26 cellular contexts compared by ENCODE assay signal in the genomic region with DNA sequence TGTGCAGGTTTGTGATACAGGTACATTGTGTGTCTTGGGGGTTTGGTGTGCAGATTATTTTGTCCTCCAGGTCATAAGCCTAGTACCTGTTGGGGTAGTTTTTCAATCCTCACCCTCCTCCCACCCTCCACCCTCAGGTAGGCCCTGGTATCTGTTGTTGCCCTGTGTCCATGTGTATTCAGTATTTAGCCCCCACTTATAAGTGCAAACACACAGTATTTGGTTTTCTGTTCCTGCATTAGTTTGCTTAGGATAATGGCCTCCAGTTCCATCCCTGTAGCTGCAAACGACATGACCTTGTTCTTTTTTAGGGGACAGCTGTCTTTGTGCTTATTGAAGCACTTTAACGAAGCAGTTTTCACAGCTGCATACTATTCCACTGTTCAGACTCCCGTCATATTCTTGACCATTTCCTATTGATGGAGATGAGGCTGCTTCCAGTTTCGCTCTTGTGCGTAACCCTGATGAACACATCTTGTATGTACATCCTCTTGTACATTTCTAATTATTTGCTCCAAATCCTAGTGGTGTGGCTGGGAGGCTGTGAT. TPM values are rescaled to one million over a fixed set of nuclear protein-coding genes. Genes with fewer than 3 reads are reported as not detected.
DNase-seq lines count a peak whose midpoint lies in the region; ATAC-seq, FAIRE-seq and TF ChIP-seq lines count a peak whose summit lies in the region.
"Had no signal": no experiment of that assay in that cellular context is flagged by ENCODE, and none has a peak within 500 bp of the region (broad histone marks: within the 10 kb centered on the region; RNA-seq: fewer than 3 reads in every experiment).

No MANE protein-coding gene starts in this region.

- H2BK15ac ChIP-seq in H1 (ENCODE audit: low read length), result 0 out of 2 replicates have a peak overlapping the region, but pooled peaks have one; percentile 25

- H3K14ac ChIP-seq in H1 (ENCODE audit: insufficient read length), result no peak overlapping the region

- TF ChIP-seq POLR2A in HepG2 (IDR thresholded peaks at IDR 0.05; ENCODE audit: insufficient read depth in 1 of 2, low read depth in 2 of 2, low read length in 2 of 2) (no peak), right lobe of liver (IDR thresholded peaks at IDR 0.05) (no peak), GM12878 (IDR thresholded peaks at IDR 0.05; ENCODE audit: low read depth, low read length) (no peak), H1 (IDR thresholded peaks at IDR 0.05; ENCODE audit: control extremely low read depth in 1 of 2, low read depth in 2 of 2, low read length in 2 of 2) (no peak)

- BruUV-seq in HepG2 (replicated peaks; lab: Mats Ljungman, UMichigan), result no TSS peak
- no TSS peak for BruUV-seq in GM12878 (replicated peaks; lab: Mats Ljungman, UMichigan)

- no peak overlapping the region for H3K23ac ChIP-seq in H1 (ENCODE audit: insufficient read length)

- H4K8ac ChIP-seq in H1 (ENCODE audit: extremely low read depth, insufficient read depth, low read length), result no peak overlapping the region

- H2AFZ ChIP-seq in HepG2 (ENCODE audit: low read length), result no peak overlapping the region
- H2AFZ ChIP-seq in GM12878 (ENCODE audit: control insufficient read depth, low read depth, low read length), result no peak overlapping the region
- no peak overlapping the region for H2AFZ ChIP-seq in H1 (ENCODE audit: low read length)
- H2AFZ ChIP-seq: GM23338 had no signal

- no peak overlapping the region for H3K4ac ChIP-seq in H1 (replicated peaks; ENCODE audit: insufficient read length, low read depth, low read length)

- in situ Hi-C loops in HepG2 (cut with HindIII; ENCODE audit: extremely low pct_ligation_motif_present, low pct_unique_long_range_greater_than_20kb) (no loop called here), GM12878 (cut with MboI) (no loop called here)

- no peak overlapping the region for H2BK12ac ChIP-seq in H1 (ENCODE audit: low read depth, low read length)

- H2BK20ac ChIP-seq in H1 (ENCODE audit: low read length), result no peak overlapping the region

- H3K4me1 ChIP-seq in HepG2 (ENCODE audit: insufficient read depth, low read length) (peaks cover 8% of the 10 kb centered on the region), right lobe of liver (no peaks in the 10 kb centered on the region), GM12878 (ENCODE audit: control insufficient read depth, insufficient read depth, low read length) (no peaks in the 10 kb centered on the region), H1 (replicated peaks in 1 of 4; ENCODE audit: control insufficient read depth in 3 of 4, insufficient read depth in 4 of 4, low read length in 3 of 4) (peaks cover 0 to 2% (median 0%) of the 10 kb centered on the region in 4 experiments; a peak in 1 of 7 replicates)
- H3K4me1 ChIP-seq: A549, BE2C, HAP-1 had no signal

- H3K9me3 ChIP-seq in HepG2 (ENCODE audit: low read length) (no peaks in the 10 kb centered on the region), right lobe of liver (no peaks in the 10 kb centered on the region), GM12878 (replicated peaks; ENCODE audit: control insufficient read depth, insufficient read depth, low read length) (no peaks in the 10 kb centered on the region), H1 (ENCODE audit: insufficient read depth in 2 of 2, low read depth in 1 of 2, low read length in 1 of 2) (no peaks in the 10 kb centered on the region)
- H3K9me3 ChIP-seq: A549; BE2C; BLaER1 treated with 17β-estradiol and CSF1 and Interleukin-3, amounts not matched to agents 10 nM and 100 nM; HAP-1 had no signal

- H3K9ac ChIP-seq in HepG2 (ENCODE audit: insufficient read depth, low read depth, low read length), result no peak overlapping the region
- no peak overlapping the region for H3K9ac ChIP-seq in GM12878 (ENCODE audit: control insufficient read depth, insufficient read depth, low read length)
- no peak overlapping the region for H3K9ac ChIP-seq in H1 (replicated peaks in 1 of 4; ENCODE audit: extremely low read depth in 1 of 4, low read depth in 3 of 4, low read length in 3 of 4)
- H3K9ac ChIP-seq: BLaER1 treated with 17β-estradiol and CSF1 and Interleukin-3, amounts not matched to agents 10 nM and 100 nM had no signal

- ATAC-seq in HepG2 (no peak), right lobe of liver (no peak), GM12878 (no peak), GM18498 (IDR thresholded peaks at IDR 0.05; ENCODE audit: unreplicated experiment) (no peak)
- ATAC-seq: GM23338 had no signal

- H4K20me1 ChIP-seq in HepG2 (ENCODE audit: insufficient read depth, low read length) (no peaks in the 10 kb centered on the region), GM12878 (ENCODE audit: control insufficient read depth, insufficient read depth) (no peaks in the 10 kb centered on the region), H1 (replicated peaks in 1 of 2; ENCODE audit: control insufficient read depth in 1 of 2, insufficient read depth in 2 of 2, low read length in 2 of 2) (no peaks in the 10 kb centered on the region)
- H4K20me1 ChIP-seq: BLaER1 treated with 17β-estradiol and CSF1 and Interleukin-3, amounts not matched to agents 10 nM and 100 nM had no signal

- FAIRE-seq in HepG2 (lab: Jason Lieb, UNC) (no peak), GM12878 (lab: Jason Lieb, UNC) (peak; percentile 52), H1 (lab: Jason Lieb, UNC) (no peak)
- FAIRE-seq: A549, D721Med, GM12891, H54 had no signal

- RAD21 ChIA-PET in GM12878 (lab: Charles Lee; ENCODE audit: unreplicated experiment), result no interaction called here

- CTCF ChIA-PET in HepG2 (lab: Yijun Ruan, JAX; ENCODE audit: low intra/inter-chr PET ratio, low total read pairs), result no interaction called here
- CTCF ChIA-PET in GM12878 (lab: Yijun Ruan, JAX), result no interaction called here
- CTCF ChIA-PET in H1 (lab: Charles Lee; ENCODE audit: partially characterized antibody), result interaction anchor here (0.9 to 1.3 kb wide), 3 partner anchors 14 to 105 kb away, joined by 3 read pairs; no protein-coding TSS in a partner anchor

- POLR2A ChIA-PET in HepG2 (lab: Yijun Ruan, JAX), result no interaction called here
- POLR2A ChIA-PET in GM12878 (lab: Charles Lee), result interaction anchor here (0.7 kb wide), 1 partner anchor 466 kb away, joined by 4 read pairs; no protein-coding TSS in a partner anchor
- POLR2A ChIA-PET in H1 (lab: Charles Lee; ENCODE audit: partially characterized antibody), result interaction anchor here (1.1 kb wide), 1 partner anchor 90 kb away, joined by 3 read pairs; the partner anchor contains the start of gene OAT

- no peak overlapping the region for H4K5ac ChIP-seq in H1 (ENCODE audit: insufficient read length, low read depth, low read length)

- H2BK120ac ChIP-seq in H1 (replicated peaks; ENCODE audit: low read depth, low read length), result no peak overlapping the region

- TF ChIP-seq RAD21 in HepG2 (CRISPR knock-in tag; IDR thresholded peaks at IDR 0.05) (no peak), GM12878 (IDR thresholded peaks at IDR 0.05; ENCODE audit: insufficient read depth, low read depth, low read length) (no peak), H1 (IDR thresholded peaks at IDR 0.05 in 1 of 2, conservative IDR thresholded peaks at IDR 0.05 in 1 of 2; ENCODE audit: low read depth in 2 of 2, low read length in 2 of 2) (no peak)

- H3K79me2 ChIP-seq in HepG2 (ENCODE audit: insufficient read depth, low read length), result no peaks in the 10 kb centered on the region
- no peaks in the 10 kb centered on the region for H3K79me2 ChIP-seq in GM12878 (ENCODE audit: control insufficient read depth, insufficient read depth, low read length)
- H3K79me2 ChIP-seq in H1 (ENCODE audit: control insufficient read depth in 1 of 2, insufficient read depth in 2 of 2, low read length in 2 of 2), result no peaks in the 10 kb centered on the region

- peaks cover 10% of the 10 kb centered on the region; the same call in 1 of the 2 replicates for H3K23me2 ChIP-seq in H1 (ENCODE audit: low read depth, low read length)

- intact Hi-C loops in HepG2 (cut with micrococcal nuclease; ENCODE audit: unreplicated experiment) (no loop called here), right lobe of liver (cut with DNase I) (no loop called here), GM12878 (cut with micrococcal nuclease; ENCODE audit: unreplicated experiment) (loop anchor here (10.0 kb wide), 1 partner anchor 514 kb away; no protein-coding TSS in a partner anchor)

- no peak overlapping the region for H3K56ac ChIP-seq in H1 (replicated peaks; ENCODE audit: insufficient read length, low read depth, low read length)

- no peaks in the 10 kb centered on the region for H3K27me3 ChIP-seq in HepG2 (ENCODE audit: control insufficient read depth in 1 of 2, insufficient read depth in 2 of 2, low read length in 2 of 2)
- no peaks in the 10 kb centered on the region for H3K27me3 ChIP-seq in right lobe of liver
- no peaks in the 10 kb centered on the region for H3K27me3 ChIP-seq in GM12878 (replicated peaks in 1 of 2; ENCODE audit: control insufficient read depth in 2 of 2, insufficient read depth in 2 of 2, low read length in 1 of 2)
- H3K27me3 ChIP-seq in H1 (replicated peaks in 1 of 4; ENCODE audit: control insufficient read depth in 3 of 4, extremely low read depth in 1 of 4, insufficient read depth in 3 of 4, low read length in 3 of 4), result no peaks in the 10 kb centered on the region
- H3K27me3 ChIP-seq: BE2C; BLaER1 treated with 17β-estradiol and CSF1 and Interleukin-3, amounts not matched to agents 10 nM and 100 nM had no signal

- no peak overlapping the region for H2AK5ac ChIP-seq in H1 (ENCODE audit: low read depth, low read length)

- H3K27ac ChIP-seq in HepG2 (ENCODE audit: extremely low read length, insufficient read depth, low read length) (no peak overlapping the region), right lobe of liver (no peak overlapping the region), GM12878 (ENCODE audit: control insufficient read depth, insufficient read depth) (no peak overlapping the region), H1 (ENCODE audit: low read depth, low read length) (no peak overlapping the region)
- H3K27ac ChIP-seq: A549; BLaER1 treated with 17β-estradiol and CSF1 and Interleukin-3, amounts not matched to agents 10 nM and 100 nM had no signal

- H3K79me1 ChIP-seq in H1 (ENCODE audit: low read depth, low read length), result no peaks in the 10 kb centered on the region

- H3K36me3 ChIP-seq in HepG2 (replicated peaks in 1 of 2; ENCODE audit: control insufficient read depth in 1 of 2, insufficient read depth in 2 of 2, low read length in 2 of 2), result no peaks in the 10 kb centered on the region
- no peaks in the 10 kb centered on the region for H3K36me3 ChIP-seq in right lobe of liver
- H3K36me3 ChIP-seq in GM12878 (ENCODE audit: control insufficient read depth in 2 of 2, insufficient read depth in 2 of 2, low read length in 1 of 2), result no peaks in the 10 kb centered on the region
- no peaks in the 10 kb centered on the region for H3K36me3 ChIP-seq in H1 (ENCODE audit: control insufficient read depth in 2 of 4, insufficient read depth in 4 of 4, low read length in 3 of 4)
- H3K36me3 ChIP-seq: BE2C; BLaER1 treated with 17β-estradiol and CSF1 and Interleukin-3, amounts not matched to agents 10 nM and 100 nM; HAP-1 had no signal

- no peak overlapping the region for H2BK5ac ChIP-seq in H1 (ENCODE audit: low read depth, low read length)

- TF ChIP-seq EP300 in HepG2 (IDR thresholded peaks at IDR 0.05; ENCODE audit: low read depth in 2 of 2, low read length in 2 of 2), result no peak
- TF ChIP-seq EP300 in HepG2 (CRISPR knock-in tag; IDR thresholded peaks at IDR 0.05; ENCODE audit: borderline replicate concordance), result no peak
- TF ChIP-seq EP300 in GM12878 (IDR thresholded peaks at IDR 0.05; ENCODE audit: borderline replicate concordance in 1 of 2, control insufficient read depth in 1 of 2, low read depth in 2 of 2, low read length in 2 of 2), result no peak
- no peak for TF ChIP-seq EP300 in H1 (IDR thresholded peaks at IDR 0.05; ENCODE audit: borderline replicate concordance in 1 of 2, low read depth in 2 of 2, low read length in 2 of 2)

- no peak for DNase-seq in HepG2 (ENCODE audit: low spot score)
- DNase-seq in right lobe of liver, result no peak
- DNase-seq in NCI-H774 (lab: John Stamatoyannopoulos, UW), result peak; percentile 24
- DNase-seq in GM12878 (ENCODE audit: low read depth, low spot score), result no peak
- no peak for DNase-seq in H1 (ENCODE audit: low read depth in 1 of 2, low spot score in 2 of 2)
- no peak for DNase-seq in NCI-H226
- no peak for DNase-seq in activated CD8-positive, alpha-beta memory T cell treated with anti-CD3 and anti-CD28 coated beads for 24 hours
- DNase-seq: 8988T; ACHN; AML-193; BE2C; CD4-positive, alpha-beta T cell; DMS 273 treated with DMSO at 0.1 percent for 48 hours; DMS79; EL; GDM1 had no signal

- TF ChIP-seq CTCF in HepG2 (CRISPR knock-in tag; IDR thresholded peaks at IDR 0.05), result no peak
- TF ChIP-seq CTCF in right lobe of liver (IDR thresholded peaks at IDR 0.05), result no peak
- TF ChIP-seq CTCF in GM12878 (IDR thresholded peaks at IDR 0.05 in 2 of 3, conservative IDR thresholded peaks at IDR 0.05 in 1 of 3; ENCODE audit: control insufficient read depth in 2 of 3, extremely low read depth in 1 of 3, insufficient read depth in 1 of 3, low read depth in 3 of 3, low read length in 3 of 3), result no peak
- TF ChIP-seq CTCF in H1 (IDR thresholded peaks at IDR 0.05; ENCODE audit: control extremely low read depth in 1 of 3, insufficient read depth in 1 of 3, low read depth in 1 of 3, low read length in 3 of 3), result no peak

- no peak overlapping the region for H3K4me3 ChIP-seq in HepG2 (replicated peaks in 1 of 3; ENCODE audit: insufficient read depth in 1 of 3, low read depth in 2 of 3, low read length in 3 of 3)
- no peak overlapping the region for H3K4me3 ChIP-seq in right lobe of liver
- no peak overlapping the region for H3K4me3 ChIP-seq in GM12878
- H3K4me3 ChIP-seq in H1 (ENCODE audit: extremely low read depth in 1 of 4, insufficient read depth in 2 of 4, low read depth in 3 of 4, low read length in 4 of 4), result no peak overlapping the region
- H3K4me3 ChIP-seq: A549; BLaER1 treated with 17β-estradiol and CSF1 and Interleukin-3, amounts not matched to agents 10 nM and 100 nM; GM23338; HAP-1 had no signal

- SMC1A ChIA-PET in GM12878 (lab: Charles Lee; ENCODE audit: uncharacterized antibody, unreplicated experiment), result no interaction called here

- no peak overlapping the region for H3K18ac ChIP-seq in H1 (ENCODE audit: extremely low read depth, low read length)

- WGBS in HepG2 (ENCODE audit: low lambda C conversion rate), result 67% methylated on average over 5 of the region's 5 CpGs
- WGBS in right lobe of liver (ENCODE audit: insufficient coverage, low coverage, low lambda C conversion rate, missing lambda C conversion rate), result 69% methylated on average over 4 of the region's 5 CpGs
- WGBS in GM12878 (ENCODE audit: insufficient coverage, insufficient replicate concordance, low lambda C conversion rate, missing lambda C conversion rate), result 67% methylated on average over 5 of the region's 5 CpGs
- WGBS in H1 (ENCODE audit: extremely low coverage in 1 of 2, insufficient coverage in 1 of 2, insufficient read length in 1 of 2, insufficient replicate concordance in 2 of 2, low coverage in 1 of 2, low lambda C conversion rate in 2 of 2, missing lambda C conversion rate in 1 of 2), 2 experiments, result 91% methylated on average over 5 of the region's 5 CpGs; no CpG with 5 or more reads in 1 of the 2 experiments

- H3K4me2 ChIP-seq in HepG2 (ENCODE audit: low read depth, low read length), result no peak overlapping the region
- no peak overlapping the region for H3K4me2 ChIP-seq in GM12878 (ENCODE audit: control insufficient read depth, insufficient read depth)
- no peak overlapping the region for H3K4me2 ChIP-seq in H1 (ENCODE audit: insufficient read depth in 1 of 2, low read depth in 2 of 2, low read length in 2 of 2)
- H3K4me2 ChIP-seq: A549; BLaER1 treated with 17β-estradiol and CSF1 and Interleukin-3, amounts not matched to agents 10 nM and 100 nM; GM23338 had no signal

- no peak overlapping the region for H4K91ac ChIP-seq in H1 (replicated peaks; ENCODE audit: insufficient read length, low read length)

RNA-seq across cellular contexts. Expression of gene LHPP, which starts 47.4 kb away (rescaled TPM):
- total RNA-seq in HepG2 (2016; rRNA removed; fragmentation: Illumina TruSeq; extraction: Trizol), result 3.7 and 5.2 TPM in 2 replicates
- 1.1 and 1.9 TPM in 2 replicates for total RNA-seq in HepG2 (2016; cell fraction: cytosol; rRNA removed; fragmentation: Illumina TruSeq; extraction: Trizol; ENCODE audit: low read depth)
- 4.7 and 6.3 TPM in 2 replicates for total RNA-seq in HepG2 (2016; cell fraction: insoluble cytoplasmic fraction; rRNA removed; fragmentation: Illumina TruSeq; extraction: Trizol)
- 1.9 TPM in 2 replicates for total RNA-seq in HepG2 (2016; cell fraction: membrane; rRNA removed; fragmentation: Illumina TruSeq; extraction: Trizol)
- 2.4 and 3.4 TPM in 2 replicates for total RNA-seq in HepG2 (2016; cell fraction: nucleus; rRNA removed; fragmentation: Illumina TruSeq; extraction: Trizol)
- 13.1 and 13.7 TPM in 2 replicates for polyA plus RNA-seq in HepG2 (2011; rRNA removed)
- polyA plus RNA-seq in HepG2 (2011; cell fraction: cytosol; rRNA removed), result 14.4 and 17.0 TPM in 2 replicates
- 11.1 and 11.2 TPM in 2 replicates for polyA plus RNA-seq in HepG2 (2011; cell fraction: nucleus; rRNA removed)
- polyA plus RNA-seq in HepG2 (2012), result 10.0 and 13.7 TPM in 2 replicates
- polyA plus RNA-seq in HepG2 (2016; cell fraction: cytosol; fragmentation: Illumina TruSeq; extraction: Trizol; ENCODE audit: low read depth), result 3.8 and 5.7 TPM in 2 replicates
- 7.2 and 9.2 TPM in 2 replicates for polyA plus RNA-seq in HepG2 (2016; cell fraction: insoluble cytoplasmic fraction; fragmentation: Illumina TruSeq; extraction: Trizol; ENCODE audit: low read depth)
- 5.6 and 5.8 TPM in 2 replicates for polyA plus RNA-seq in HepG2 (2016; cell fraction: membrane; fragmentation: Illumina TruSeq; extraction: Trizol; ENCODE audit: low read depth)
- polyA plus RNA-seq in HepG2 (2016; cell fraction: nucleus; fragmentation: Illumina TruSeq; extraction: Trizol; ENCODE audit: insufficient read depth, low read depth), result 5.1 and 7.2 TPM in 2 replicates
- polyA minus RNA-seq in HepG2 (2011; rRNA and poly(A)+ RNA removed; ENCODE audit: low replicate concordance), result 12.5 and 12.6 TPM in 2 replicates
- 6.0 and 7.2 TPM in 2 replicates for polyA minus RNA-seq in HepG2 (2011; cell fraction: cytosol; rRNA and poly(A)+ RNA removed)
- 7.0 and 9.8 TPM in 2 replicates for polyA minus RNA-seq in HepG2 (2011; cell fraction: nucleus; rRNA and poly(A)+ RNA removed)
- total RNA-seq in right lobe of liver, result 10 to 100 TPM; 19.3 to 56.3 (median 36.3) TPM
- 14.5 and 17.5 TPM in 2 replicates for total RNA-seq in GM12878 (2013; cell fraction: nucleolus; rRNA removed)
- 5.9 and 6.9 TPM in 2 replicates for total RNA-seq in GM12878 (2014; rRNA removed)
- 5.3 and 5.6 TPM in 2 replicates for total RNA-seq in GM12878 (2014; rRNA removed; fragmentation: Illumina TruSeq; extraction: Trizol)
- 6.5 and 7.6 TPM in 2 replicates for total RNA-seq in GM12878 (2021)
- polyA plus RNA-seq in GM12878 (2011; ENCODE audit: low read depth), result 6.5 TPM
- 8.3 and 9.7 TPM in 2 replicates for polyA plus RNA-seq in GM12878 (2011; rRNA removed)
- polyA plus RNA-seq in GM12878 (2011; cell fraction: cytosol; rRNA removed), result 11.5 and 13.4 TPM in 2 replicates
- 6.0 and 8.4 TPM in 2 replicates for polyA plus RNA-seq in GM12878 (2011; cell fraction: nucleus; rRNA removed)
- polyA plus RNA-seq in GM12878 (2012), result 8.0 and 8.1 TPM in 2 replicates
- polyA plus RNA-seq in GM12878 (2014; fragmentation: Illumina TruSeq; extraction: Trizol), result 2.7 and 3.6 TPM in 2 replicates
- polyA plus RNA-seq in GM12878 (2014; fragmentation: Nextera tagmentation; extraction: Ambion mirVana), result 1 to 10 TPM in 1 of 2 experiments, under 1 TPM in 1; 0.79 to 2.1 TPM
- 9.8 and 10.7 TPM in 2 replicates for polyA plus RNA-seq in GM12878 (2014; rRNA removed)
- 1 to 10 TPM; 7.7 to 9.3 TPM for polyA plus RNA-seq in GM12878 (2016; fragmentation: Nextera tagmentation; extraction: Ambion mirVana)
- polyA minus RNA-seq in GM12878 (2011; rRNA and poly(A)+ RNA removed), result 4.5 and 8.5 TPM in 2 replicates
- 1.1 and 1.5 TPM in 2 replicates for polyA minus RNA-seq in GM12878 (2011; cell fraction: cytosol; rRNA and poly(A)+ RNA removed)
- 2.4 and 3.1 TPM in 2 replicates for polyA minus RNA-seq in GM12878 (2011; cell fraction: nucleus; rRNA and poly(A)+ RNA removed)
- 26.0 and 27.5 TPM in 2 replicates for total RNA-seq in H1 (2021; fragmentation: NEBNext Ultra II Directional; extraction: Animal tissue kit (Norgen Biotek cat#: 25700))
- 45.0 and 50.5 TPM in 2 replicates for polyA plus RNA-seq in H1 (2011; rRNA removed)
- polyA plus RNA-seq in H1 (2011; cell fraction: cytosol; rRNA removed), result 39.2 TPM
- polyA plus RNA-seq in H1 (2011; cell fraction: nucleus; rRNA removed), result 40.4 TPM
- polyA plus RNA-seq in H1 (2012, experiment 1 of 2), result 20.9 to 42.0 TPM (median 37.2 TPM) in 4 replicates
- polyA plus RNA-seq in H1 (2012, experiment 2 of 2), result 36.6 TPM
- polyA plus RNA-seq in H1 (2013, experiment 1 of 2), result 18.9 TPM
- 18.9 TPM for polyA plus RNA-seq in H1 (2013, experiment 2 of 2)
- polyA minus RNA-seq in H1 (2011; rRNA and poly(A)+ RNA removed), result 19.6 and 21.2 TPM in 2 replicates
- 10.4 TPM for polyA minus RNA-seq in H1 (2011; cell fraction: cytosol; rRNA and poly(A)+ RNA removed)
- polyA minus RNA-seq in H1 (2011; cell fraction: nucleus; rRNA and poly(A)+ RNA removed), result 24.9 TPM

RNA-seq across cellular contexts. Expression of gene NKX1-2, which starts 59.1 kb away (rescaled TPM):
- total RNA-seq in HepG2 (2016; rRNA removed; fragmentation: Illumina TruSeq; extraction: Trizol), result not detected in 2 replicates
- not detected in 2 replicates for total RNA-seq in HepG2 (2016; cell fraction: cytosol; rRNA removed; fragmentation: Illumina TruSeq; extraction: Trizol; ENCODE audit: low read depth)
- not detected in 2 replicates for total RNA-seq in HepG2 (2016; cell fraction: insoluble cytoplasmic fraction; rRNA removed; fragmentation: Illumina TruSeq; extraction: Trizol)
- not detected in 2 replicates for total RNA-seq in HepG2 (2016; cell fraction: membrane; rRNA removed; fragmentation: Illumina TruSeq; extraction: Trizol)
- total RNA-seq in HepG2 (2016; cell fraction: nucleus; rRNA removed; fragmentation: Illumina TruSeq; extraction: Trizol), result not detected in 2 replicates
- polyA plus RNA-seq in HepG2 (2011; rRNA removed), result not detected in 2 replicates
- polyA plus RNA-seq in HepG2 (2011; cell fraction: cytosol; rRNA removed), result not detected in 2 replicates
- polyA plus RNA-seq in HepG2 (2011; cell fraction: nucleus; rRNA removed), result not detected in 2 replicates
- not detected in 2 replicates for polyA plus RNA-seq in HepG2 (2012)
- polyA plus RNA-seq in HepG2 (2016; cell fraction: cytosol; fragmentation: Illumina TruSeq; extraction: Trizol; ENCODE audit: low read depth), result not detected in 2 replicates
- polyA plus RNA-seq in HepG2 (2016; cell fraction: insoluble cytoplasmic fraction; fragmentation: Illumina TruSeq; extraction: Trizol; ENCODE audit: low read depth), result not detected in 2 replicates
- not detected in 2 replicates for polyA plus RNA-seq in HepG2 (2016; cell fraction: membrane; fragmentation: Illumina TruSeq; extraction: Trizol; ENCODE audit: low read depth)
- polyA plus RNA-seq in HepG2 (2016; cell fraction: nucleus; fragmentation: Illumina TruSeq; extraction: Trizol; ENCODE audit: insufficient read depth, low read depth), result not detected in 2 replicates
- polyA minus RNA-seq in HepG2 (2011; rRNA and poly(A)+ RNA removed; ENCODE audit: low replicate concordance), result not detected in 2 replicates
- polyA minus RNA-seq in HepG2 (2011; cell fraction: cytosol; rRNA and poly(A)+ RNA removed), result not detected in 2 replicates
- not detected in 2 replicates for polyA minus RNA-seq in HepG2 (2011; cell fraction: nucleus; rRNA and poly(A)+ RNA removed)
- not detected for total RNA-seq in right lobe of liver
- not detected in 2 replicates for total RNA-seq in GM12878 (2013; cell fraction: nucleolus; rRNA removed)
- total RNA-seq in GM12878 (2014; rRNA removed), result not detected in 2 replicates
- total RNA-seq in GM12878 (2014; rRNA removed; fragmentation: Illumina TruSeq; extraction: Trizol), result not detected in 2 replicates
- not detected in 2 replicates for total RNA-seq in GM12878 (2021)
- not detected for polyA plus RNA-seq in GM12878 (2011; ENCODE audit: low read depth)
- polyA plus RNA-seq in GM12878 (2011; rRNA removed), result not detected in 2 replicates
- not detected in 2 replicates for polyA plus RNA-seq in GM12878 (2011; cell fraction: cytosol; rRNA removed)
- not detected in 2 replicates for polyA plus RNA-seq in GM12878 (2011; cell fraction: nucleus; rRNA removed)
- polyA plus RNA-seq in GM12878 (2012), result 0.04 TPM in 1 of 2 replicates, not detected in the other
- not detected in 2 replicates for polyA plus RNA-seq in GM12878 (2014; fragmentation: Illumina TruSeq; extraction: Trizol)
- not detected for polyA plus RNA-seq in GM12878 (2014; fragmentation: Nextera tagmentation; extraction: Ambion mirVana)
- not detected in 2 replicates for polyA plus RNA-seq in GM12878 (2014; rRNA removed)
- not detected for polyA plus RNA-seq in GM12878 (2016; fragmentation: Nextera tagmentation; extraction: Ambion mirVana)
- polyA minus RNA-seq in GM12878 (2011; rRNA and poly(A)+ RNA removed), result not detected in 2 replicates
- polyA minus RNA-seq in GM12878 (2011; cell fraction: cytosol; rRNA and poly(A)+ RNA removed), result not detected in 2 replicates
- not detected in 2 replicates for polyA minus RNA-seq in GM12878 (2011; cell fraction: nucleus; rRNA and poly(A)+ RNA removed)
- 33.9 and 34.9 TPM in 2 replicates for total RNA-seq in H1 (2021; fragmentation: NEBNext Ultra II Directional; extraction: Animal tissue kit (Norgen Biotek cat#: 25700))
- 11.5 and 12.7 TPM in 2 replicates for polyA plus RNA-seq in H1 (2011; rRNA removed)
- polyA plus RNA-seq in H1 (2011; cell fraction: cytosol; rRNA removed), result 17.0 TPM
- polyA plus RNA-seq in H1 (2011; cell fraction: nucleus; rRNA removed), result 9.4 TPM
- polyA plus RNA-seq in H1 (2012, experiment 1 of 2), result 17.0 to 28.5 TPM (median 22.6 TPM) in 4 replicates
- 25.6 TPM for polyA plus RNA-seq in H1 (2012, experiment 2 of 2)
- 22.8 TPM for polyA plus RNA-seq in H1 (2013, experiment 1 of 2)
- 23.9 TPM for polyA plus RNA-seq in H1 (2013, experiment 2 of 2)
- polyA minus RNA-seq in H1 (2011; rRNA and poly(A)+ RNA removed), result 18.1 and 19.2 TPM in 2 replicates
- 29.8 TPM for polyA minus RNA-seq in H1 (2011; cell fraction: cytosol; rRNA and poly(A)+ RNA removed)
- polyA minus RNA-seq in H1 (2011; cell fraction: nucleus; rRNA and poly(A)+ RNA removed), result 15.2 TPM
- total RNA-seq: CD4-positive, alpha-beta T cell; CD8-positive, alpha-beta memory T cell had no signal
- polyA plus RNA-seq: CD14-positive monocyte; CD8-positive, alpha-beta memory T cell had no signal

Comparison
In these comparisons a context has a peak if more than half of its experiments do, and no peak if none do; other contexts are left out.
1. RNA of gene NKX1-2, which starts 59.1 kb away (total RNA-seq): 33.9 to 34.9 TPM in H1; not detected in HepG2, not detected in right lobe of liver and not detected in GM12878; every median in the first group is over 10 times any median in the second.